14 cellular contexts compared by ENCODE assay signal in genomic region chr18:6948656-6949055, GRCh38.
A peak's percentile ranks its signal among the peaks of the same experiment; 100 is the strongest.
DNase-seq lines count a peak whose midpoint lies in the region; ATAC-seq, FAIRE-seq and TF ChIP-seq lines count a peak whose summit lies in the region.
"Had no signal": no experiment of that assay in that cellular context is flagged by ENCODE, and none has a peak within 500 bp of the region (broad histone marks: within the 10 kb centered on the region; RNA-seq: fewer than 3 reads in every experiment).

No MANE protein-coding gene starts in this region.

- H3K4me3 Mint-ChIP-seq in progenitor cell of endocrine pancreas (ENCODE audit: low read depth) = no peak overlapping the region
- H3K4me3 Mint-ChIP-seq: CD8-positive, alpha-beta T cell had no signal

- 35% methylated on average over 7 of the region's 7 CpGs for WGBS in A549 (ENCODE audit: missing lambda C conversion rate)
- WGBS in body of pancreas, 2 donors = 49 to 57% methylated on average over 7 of the region's 7 CpGs
- 77 to 84% (median 77%) methylated on average over 7 of the region's 7 CpGs for WGBS in small intestine, 3 donors
- WGBS in esophagus squamous epithelium, 2 donors = 71 to 90% methylated on average over 7 of the region's 7 CpGs

- H3K4me1 ChIP-seq in A549 (no peaks in the 10 kb centered on the region), body of pancreas (peaks cover 64% of the 10 kb centered on the region), small intestine (ENCODE audit: control insufficient read depth in 2 of 2, insufficient read depth in 1 of 2, low read depth in 1 of 2, low read length in 1 of 2) (peaks cover 0 to 10% of the 10 kb centered on the region in 2 donors), esophagus squamous epithelium (no peaks in the 10 kb centered on the region)
- H3K4me1 ChIP-seq: HAP-1 had no signal

- POLR2A ChIA-PET in A549 (lab: Yijun Ruan, JAX) = no interaction called here

- intact Hi-C loops in body of pancreas (cut with DNase I) = no loop called here
- intact Hi-C loops in esophagus squamous epithelium (cut with DNase I) = no loop called here

- no peaks in the 10 kb centered on the region for H3K27me3 Mint-ChIP-seq in progenitor cell of endocrine pancreas

- TF ChIP-seq CTCF in A549 (IDR thresholded peaks at IDR 0.05) (no peak), body of pancreas (IDR thresholded peaks at IDR 0.05) (no peak), progenitor cell of endocrine pancreas (IDR thresholded peaks at IDR 0.05; ENCODE audit: unreplicated experiment) (no peak), esophagus squamous epithelium (IDR thresholded peaks at IDR 0.05) (no peak)

- peaks cover 64% of the 10 kb centered on the region for H3K36me3 Mint-ChIP-seq in progenitor cell of endocrine pancreas (ENCODE audit: insufficient read depth)
- H3K36me3 Mint-ChIP-seq: CD14-positive monocyte; CD8-positive, alpha-beta T cell had no signal

- TF ChIP-seq RAD21 in A549 (conservative IDR thresholded peaks at IDR 0.05 in 1 of 2, IDR thresholded peaks at IDR 0.05 in 1 of 2) = no peak

- H3K27ac ChIP-seq in A549 = no peak overlapping the region
- H3K27ac ChIP-seq in body of pancreas = peak overlapping the region in 3 of 4 donors; percentile 59 to 76 (median 66)
- H3K27ac ChIP-seq in small intestine (ENCODE audit: low read depth in 1 of 2, low read length in 1 of 2) = peak overlapping the region in 1 of 2 donors; percentile 57
- no peak overlapping the region for H3K27ac ChIP-seq in esophagus squamous epithelium

- peaks cover 20% of the 10 kb centered on the region for H3K4me1 Mint-ChIP-seq in progenitor cell of endocrine pancreas (ENCODE audit: low read depth)
- H3K4me1 Mint-ChIP-seq: CD14-positive monocyte had no signal

- CTCF ChIA-PET in A549 (lab: Yijun Ruan, JAX) = no interaction called here

- H3K4me3 ChIP-seq in A549 (no peak overlapping the region), body of pancreas (no peak overlapping the region), small intestine (ENCODE audit: low read depth in 1 of 2, low read length in 2 of 2) (no peak overlapping the region), esophagus squamous epithelium (no peak overlapping the region)
- H3K4me3 ChIP-seq: HAP-1 had no signal

- H3K9me3 ChIP-seq in A549 (no peaks in the 10 kb centered on the region), body of pancreas (no peaks in the 10 kb centered on the region), small intestine (ENCODE audit: control insufficient read depth, low read depth) (no peaks in the 10 kb centered on the region), esophagus squamous epithelium (no peaks in the 10 kb centered on the region)

- no peaks in the 10 kb centered on the region for H3K9me3 Mint-ChIP-seq in progenitor cell of endocrine pancreas (ENCODE audit: low read depth)
- H3K9me3 Mint-ChIP-seq: CD14-positive monocyte; CD8-positive, alpha-beta T cell had no signal

- DNase-seq in A549 (ENCODE audit: low read depth in 1 of 2, low spot score in 1 of 2) (no peak), DMS53 (lab: John Stamatoyannopoulos, UW) (peak; percentile 69), body of pancreas (no peak), progenitor cell of endocrine pancreas (ENCODE audit: low spot score, unreplicated experiment) (no peak), small intestine (no peak), esophagus squamous epithelium (lab: John Stamatoyannopoulos, UW) (no peak)
- DNase-seq: CD8-positive, alpha-beta T cell; COR-L47 had no signal

- no peak for ATAC-seq in A549
- ATAC-seq in body of pancreas = no peak
- no peak for ATAC-seq in HG03135 (IDR thresholded peaks at IDR 0.05; ENCODE audit: unreplicated experiment)
- ATAC-seq: CD8-positive, alpha-beta T cell had no signal

- FAIRE-seq in A549 (lab: Jason Lieb, UNC) (no peak), small intestine (lab: Jason Lieb, UNC) (no peak)
- FAIRE-seq: D721Med, H1, HTR-8/SVneo had no signal

- no peak overlapping the region for H3K4me2 ChIP-seq in A549

- H3K27me3 ChIP-seq in body of pancreas (no peaks in the 10 kb centered on the region), small intestine (ENCODE audit: control insufficient read depth in 2 of 2, insufficient read depth in 2 of 2, low read length in 2 of 2) (no peaks in the 10 kb centered on the region), esophagus squamous epithelium (no peaks in the 10 kb centered on the region)

- TF ChIP-seq POLR2A in A549 (IDR thresholded peaks at IDR 0.05; ENCODE audit: low read length) (no peak), body of pancreas (IDR thresholded peaks at IDR 0.05) (no peak), esophagus squamous epithelium (IDR thresholded peaks at IDR 0.05) (no peak)

- H3K36me3 ChIP-seq in body of pancreas (replicated peaks in 1 of 2; ENCODE audit: insufficient read depth in 1 of 2, low read depth in 2 of 2) (no peaks in the 10 kb centered on the region), small intestine (ENCODE audit: control insufficient read depth in 2 of 2, insufficient read depth in 2 of 2, low read length in 2 of 2) (no peaks in the 10 kb centered on the region), esophagus squamous epithelium (no peaks in the 10 kb centered on the region)
- H3K36me3 ChIP-seq: HAP-1 had no signal

- no peak for TF ChIP-seq EP300 in A549 (IDR thresholded peaks at IDR 0.05)

- peak overlapping the region; percentile 42 for H3K27ac Mint-ChIP-seq in progenitor cell of endocrine pancreas
- H3K27ac Mint-ChIP-seq: CD8-positive, alpha-beta T cell had no signal

TF ChIP-seq in A549, 52 proteins besides CTCF, POLR2A, EP300 and RAD21:
- TF ChIP-seq USF2 (IDR thresholded peaks at IDR 0.05) (no peak), REST (IDR thresholded peaks at IDR 0.05) (no peak), MAFK (IDR thresholded peaks at IDR 0.05; ENCODE audit: partially characterized antibody) (peak; percentile 22)

Comparison
In these comparisons a context has a peak if more than half of its experiments do, and no peak if none do; other contexts are left out.
1. H3K27ac ChIP-seq: peak in body of pancreas (3 of 4); none in A549 (0 of 2) and esophagus squamous epithelium (0 of 4).